In genomic region chr6:120534954-120535353, GRCh38 we compare ENCODE assay signal across 29 cellular contexts.
"Had no signal": no experiment of that assay in that cellular context is flagged by ENCODE, and none has a peak within 500 bp of the region (broad histone marks: within the 10 kb centered on the region; RNA-seq: fewer than 3 reads in every experiment).

No MANE protein-coding gene starts in this region.

- H3K4me3 ChIP-seq: Peyer's patch, SJSA1 had no signal

- H3K9ac ChIP-seq: KMS-11, SK-N-SH had no signal

- H3K4me2 ChIP-seq: KMS-11, SK-N-SH had no signal

- H3K9me2 ChIP-seq: SK-N-SH had no signal

- H3K27ac ChIP-seq: KMS-11, Peyer's patch, SJSA1 had no signal

- H3K4me1 ChIP-seq: Peyer's patch, SJSA1 had no signal

- DNase-seq: Karpas-422, MM.1S, MV-4-11, NCI-H1092, NCI-H1105, NCI-H1417 treated with DMSO at 0.1 percent for 48 hours, NCI-H1436 treated with DMSO at 0.1 percent for 48 hours, NCI-H1694 treated with DMSO at 0.1 percent for 48 hours, NCI-H187 treated with DMSO at 0.1 percent for 48 hours, NCI-H2029 treated with DMSO at 0.1 percent for 48 hours, NCI-H2081 treated with DMSO at 0.1 percent for 48 hours, NCI-H2107, NCI-H2171, NCI-H226, NCI-H446 treated with DMSO at 0.1 percent for 48 hours, NCI-H510A, NCI-H524, NCI-H526, NCI-H69, NCI-H748 treated with DMSO at 0.1 percent for 48 hours, NCI-H82, Peyer's patch, Right ventricle myocardium superior, RPMI8226, SHP77 treated with DMSO at 0.1 percent for 48 hours, SK-N-SH, SW 1271 had no signal

- H3K36me3 ChIP-seq: Peyer's patch, SJSA1 had no signal

- H3K9me3 ChIP-seq: Peyer's patch, SJSA1, SK-N-SH had no signal

- H3K27me3 ChIP-seq: Peyer's patch, SJSA1 had no signal
